In genomic region chr12:65082411-65082810, GRCh38 we compare ENCODE assay signal across 24 cellular contexts. TPM values are rescaled to one million over a fixed set of nuclear protein-coding genes. Genes with fewer than 3 reads are reported as not detected.
DNase-seq lines count a peak whose midpoint lies in the region; ATAC-seq and TF ChIP-seq lines count a peak whose summit lies in the region.
"Had no signal": no experiment of that assay in that cellular context is flagged by ENCODE, and none has a peak within 500 bp of the region (broad histone marks: within the 10 kb centered on the region; RNA-seq: fewer than 3 reads in every experiment).

No MANE protein-coding gene starts in this region.

- DNase-seq in DMS153 (lab: John Stamatoyannopoulos, UW), result peak; percentile 46
- DNase-seq in NCI-H1105 treated with DMSO at 0.1 percent for 48 hours (lab: John Stamatoyannopoulos, UW), result peak; percentile 67
- DNase-seq in NCI-H748 (lab: John Stamatoyannopoulos, UW; ENCODE audit: unreplicated experiment), result peak; percentile 86
- DNase-seq in neural progenitor cell (ENCODE audit: low spot score), result no peak
- no peak for DNase-seq in foreskin keratinocyte
- DNase-seq: DMS53; HFFc6; KBM-7; MV-4-11; NCI-H1694 treated with DMSO at 0.1 percent for 48 hours; NCI-H2227 treated with DMSO at 0.1 percent for 48 hours; NCI-H82; NK-92 treated with Interleukin-12 subunit alpha and Interleukin-12 subunit beta, amount 100 ng/mL, for 24 hours; PC-3; T-helper 17 cell had no signal

- H3K36me3 ChIP-seq in neural progenitor cell, result no peaks in the 10 kb centered on the region
- H3K36me3 ChIP-seq: HAP-1 had no signal

- H3K4me1 Mint-ChIP-seq in neural progenitor cell, result peaks cover 5% of the 10 kb centered on the region
- H3K4me1 Mint-ChIP-seq: T-helper 17 cell had no signal

- H3K27me3 Mint-ChIP-seq in neural progenitor cell (ENCODE audit: insufficient read depth, low read depth), result no peaks in the 10 kb centered on the region

- no peak overlapping the region for H3K4me3 ChIP-seq in neural progenitor cell
- H3K4me3 ChIP-seq: GM23338, HAP-1 had no signal

- no peaks in the 10 kb centered on the region for H3K27me3 ChIP-seq in neural progenitor cell
- peaks cover 81% of the 10 kb centered on the region for H3K27me3 ChIP-seq in foreskin keratinocyte

- H3K79me2 ChIP-seq in neural progenitor cell (ENCODE audit: low read depth), result no peaks in the 10 kb centered on the region

- no peaks in the 10 kb centered on the region for H3K36me3 Mint-ChIP-seq in neural progenitor cell

- H4K20me1 ChIP-seq in neural progenitor cell (ENCODE audit: low read depth), result no peaks in the 10 kb centered on the region

- H2AFZ ChIP-seq in neural progenitor cell (replicated peaks), result peak overlapping the region; percentile 53
- H2AFZ ChIP-seq: GM23338 had no signal

- no peaks in the 10 kb centered on the region for H3K9me3 Mint-ChIP-seq in neural progenitor cell
- H3K9me3 Mint-ChIP-seq: GM23338, HFFc6 had no signal

- H3K9ac ChIP-seq in neural progenitor cell, result no peak overlapping the region

- no peaks in the 10 kb centered on the region for H3K9me3 ChIP-seq in neural progenitor cell (ENCODE audit: low read depth)
- H3K9me3 ChIP-seq: HAP-1 had no signal

- no peak for TF ChIP-seq CTCF in neural progenitor cell (IDR thresholded peaks at IDR 0.05)
- no peak for TF ChIP-seq CTCF in foreskin keratinocyte (conservative IDR thresholded peaks at IDR 0.05)

- H3K27ac Mint-ChIP-seq in neural progenitor cell, result no peak overlapping the region
- H3K27ac Mint-ChIP-seq: GM23338, HFFc6, T-helper 17 cell had no signal

- H3K4me1 ChIP-seq in neural progenitor cell, result peaks cover 27% of the 10 kb centered on the region
- H3K4me1 ChIP-seq in foreskin keratinocyte, result no peaks in the 10 kb centered on the region
- H3K4me1 ChIP-seq: HAP-1 had no signal

- H3K27ac ChIP-seq in neural progenitor cell (no peak overlapping the region), foreskin keratinocyte (no peak overlapping the region)
- H3K27ac ChIP-seq: C4-2B had no signal

- H3K4me3 Mint-ChIP-seq in neural progenitor cell, result no peak overlapping the region
- H3K4me3 Mint-ChIP-seq: GM23338, HFFc6, T-helper 17 cell had no signal

- no peak for ATAC-seq in GM21619 (IDR thresholded peaks at IDR 0.05; ENCODE audit: unreplicated experiment)
- ATAC-seq in foreskin keratinocyte, result no peak
- ATAC-seq in GM18519 (IDR thresholded peaks at IDR 0.05; ENCODE audit: low FRiP score, unreplicated experiment), result no peak
- ATAC-seq: GM23338, PC-3, SK-N-SH treated with all-trans-retinoic acid at 6 μM for 48 hours, T-helper 17 cell had no signal

- H3F3A ChIP-seq in neural progenitor cell (ENCODE audit: low read depth), result no peaks in the 10 kb centered on the region

- H3K4me2 ChIP-seq in neural progenitor cell, result peak overlapping the region; percentile 50
- H3K4me2 ChIP-seq: GM23338 had no signal

RNA-seq across cellular contexts. Expression of gene WIF1, which starts 38.7 kb away (rescaled TPM):
- total RNA-seq in neural progenitor cell (ENCODE audit: low replicate concordance) (0.06 and 0.19 TPM in 2 replicates), foreskin keratinocyte (not detected in 2 replicates)
- polyA plus RNA-seq in foreskin keratinocyte, result not detected in 2 replicates
- total RNA-seq: A673, HFFc6, MCF 10A, NCI-H460, PC-3, T-helper 17 cell had no signal

Comparison
In these comparisons a context has a peak if more than half of its experiments do, and no peak if none do; other contexts are left out.
1. DNase-seq: peak in DMS153 (single experiment), NCI-H1105 treated with DMSO at 0.1 percent for 48 hours (single experiment) and NCI-H748 (single experiment); none in neural progenitor cell (single experiment) and foreskin keratinocyte (0 of 2).